29 cellular contexts compared by ENCODE assay signal in the genomic region with DNA sequence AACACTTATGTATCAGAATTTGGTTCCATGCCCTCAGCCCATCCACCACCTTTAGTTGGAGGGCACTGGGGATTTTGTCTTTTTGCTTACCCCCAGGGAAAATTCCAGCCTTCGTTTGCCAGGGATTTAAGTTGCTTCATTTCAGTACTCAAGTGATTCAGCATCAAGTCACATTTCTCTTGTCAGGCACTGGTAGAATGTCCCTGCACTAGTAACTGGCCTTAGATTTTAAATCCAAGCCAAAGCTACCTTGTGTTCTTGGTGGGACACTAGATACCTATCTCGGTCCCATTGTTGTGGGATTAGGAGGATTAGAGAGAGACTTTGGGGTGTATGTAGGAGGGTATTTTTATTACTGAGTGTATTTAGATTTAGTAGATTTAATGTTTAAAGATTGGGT.
A peak's percentile ranks its signal among the peaks of the same experiment; 100 is the strongest.
DNase-seq lines count a peak whose midpoint lies in the region; ATAC-seq, FAIRE-seq and TF ChIP-seq lines count a peak whose summit lies in the region.
"Had no signal": no experiment of that assay in that cellular context is flagged by ENCODE, and none has a peak within 500 bp of the region (broad histone marks: within the 10 kb centered on the region; RNA-seq: fewer than 3 reads in every experiment).

No MANE protein-coding gene starts in this region.

- WGBS in small intestine, 3 donors: 62 to 78% (median 62%) methylated on average over 2 of the region's 2 CpGs

- H3K36me3 ChIP-seq in GM23338 (ENCODE audit: insufficient read depth) (no peaks in the 10 kb centered on the region), adipocyte (ENCODE audit: control insufficient read depth, insufficient read depth, low read length, severe bottlenecking) (no peaks in the 10 kb centered on the region), small intestine (ENCODE audit: control insufficient read depth in 2 of 2, insufficient read depth in 2 of 2, low read length in 2 of 2) (no peaks in the 10 kb centered on the region)
- H3K36me3 ChIP-seq: suprapubic skin had no signal

- H3K4me2 ChIP-seq in GM23338: no peak overlapping the region

- H2AFZ ChIP-seq in GM23338: no peak overlapping the region

- H3K36me3 Mint-ChIP-seq in GM23338 (ENCODE audit: low read depth): no peaks in the 10 kb centered on the region
- H3K36me3 Mint-ChIP-seq: stimulated activated naive B cell treated with anti-CD40 and anti-IgM and Interleukin-4, amounts not matched to agents 10 μg/mL and 1 μg/mL and 100 μg/mL, for 72 hours; WTC11 had no signal

- H3F3A ChIP-seq in GM23338 (replicated peaks; ENCODE audit: low read depth): no peaks in the 10 kb centered on the region

- no peak overlapping the region for H3K27ac ChIP-seq in GM23338 (ENCODE audit: low read depth)
- H3K27ac ChIP-seq in small intestine (ENCODE audit: low read depth in 1 of 2, low read length in 1 of 2): no peak overlapping the region
- H3K27ac ChIP-seq: body of pancreas, suprapubic skin had no signal

- H4K20me1 ChIP-seq in GM23338 (replicated peaks; ENCODE audit: insufficient read depth): no peaks in the 10 kb centered on the region

- no peaks in the 10 kb centered on the region for H3K9me3 Mint-ChIP-seq in GM23338
- H3K9me3 Mint-ChIP-seq: activated naive CD8-positive, alpha-beta T cell treated with anti-CD3 and anti-CD28 coated beads, Interleukin-2, amount 50 U/mL, for 24 hours; activated T-cell treated with anti-CD3 and anti-CD28 coated beads, Interleukin-2, amount 50 U/mL, for 4 hours; stimulated activated naive B cell treated with anti-CD40 and anti-IgM and Interleukin-4, amounts not matched to agents 10 μg/mL and 1 μg/mL and 100 μg/mL, for 72 hours; T-helper 2 cell treated with Interferon-gamma antibody and Interleukin-4, amounts not matched to agents 5 μg/mL and 100 μg/mL, for 36 hours had no signal

- H3K4me1 Mint-ChIP-seq in GM23338: peaks cover 47% of the 10 kb centered on the region
- H3K4me1 Mint-ChIP-seq: activated naive CD8-positive, alpha-beta T cell treated with anti-CD3 and anti-CD28 coated beads, Interleukin-2, amount 50 U/mL, for 24 hours; stimulated activated naive B cell treated with anti-CD40 and anti-IgM and Interleukin-4, amounts not matched to agents 10 μg/mL and 1 μg/mL and 100 μg/mL, for 72 hours had no signal

- H3K79me2 ChIP-seq in GM23338 (replicated peaks; ENCODE audit: insufficient read depth): no peaks in the 10 kb centered on the region

- peak; percentile 8 for DNase-seq in AG10803 (ENCODE audit: low read depth)
- no peak for DNase-seq in GM23338 (ENCODE audit: low spot score)
- peak; percentile 45 for DNase-seq in adipocyte (ENCODE audit: low read depth)
- peak; percentile 29 for DNase-seq in fibroblast of peridontal ligament (ENCODE audit: extremely low read depth)
- DNase-seq in activated CD4-positive, alpha-beta T cell treated with anti-CD3 and anti-CD28 coated beads for 4 hours: no peak
- no peak for DNase-seq in NCI-H526 (lab: John Stamatoyannopoulos, UW)
- no peak for DNase-seq in small intestine
- DNase-seq: activated CD4-positive, alpha-beta T cell treated with anti-CD3 and anti-CD28 coated beads, Interleukin-2, amount 50 U/mL, for 1 hour; activated naive CD8-positive, alpha-beta T cell treated with anti-CD3 and anti-CD28 coated beads, Interleukin-2, amount 50 U/mL, for 24 hours; activated T-cell treated with anti-CD3 and anti-CD28 coated beads, Interleukin-2, amount 50 U/mL, for 4 hours; body of pancreas; C1 segment of cervical spinal cord; DMS79; effector CD4-positive, alpha-beta T cell; foreskin melanocyte; MM.1S; NCI-H2081; NCI-H226; NCI-H774; posterior cingulate gyrus; right cardiac atrium; stimulated activated CD4-positive, alpha-beta T cell treated with anti-CD3 and anti-CD28 coated beads, Interleukin-4, amount 100 ng/mL, for 4 hours; stimulated activated naive B cell treated with anti-CD40 and anti-IgM and Interleukin-4, amounts not matched to agents 10 μg/mL and 1 μg/mL and 100 μg/mL, for 72 hours had no signal

- H3K4me1 ChIP-seq in GM23338 (ENCODE audit: insufficient read depth): peaks cover 41% of the 10 kb centered on the region
- H3K4me1 ChIP-seq in adipocyte (ENCODE audit: control insufficient read depth, insufficient read depth, low read length): peaks cover 10% of the 10 kb centered on the region
- no peaks in the 10 kb centered on the region for H3K4me1 ChIP-seq in small intestine (ENCODE audit: control insufficient read depth in 2 of 2, insufficient read depth in 1 of 2, low read depth in 1 of 2, low read length in 1 of 2)
- H3K4me1 ChIP-seq: body of pancreas, suprapubic skin had no signal

- H3K4me3 ChIP-seq in AG10803 (ENCODE audit: low read length) (no peak overlapping the region), GM23338 (no peak overlapping the region), adipocyte (ENCODE audit: low read length) (no peak overlapping the region), small intestine (ENCODE audit: low read depth in 1 of 2, low read length in 2 of 2) (no peak overlapping the region)
- H3K4me3 ChIP-seq: body of pancreas, GM12878, K562, suprapubic skin had no signal

- no peak overlapping the region for H3K4me3 Mint-ChIP-seq in GM23338
- H3K4me3 Mint-ChIP-seq: activated naive CD8-positive, alpha-beta T cell treated with anti-CD3 and anti-CD28 coated beads, Interleukin-2, amount 50 U/mL, for 24 hours; activated T-cell treated with anti-CD3 and anti-CD28 coated beads, Interleukin-2, amount 50 U/mL, for 4 hours; stimulated activated naive B cell treated with anti-CD40 and anti-IgM and Interleukin-4, amounts not matched to agents 10 μg/mL and 1 μg/mL and 100 μg/mL, for 72 hours; T-helper 2 cell treated with Interferon-gamma antibody and Interleukin-4, amounts not matched to agents 5 μg/mL and 100 μg/mL, for 36 hours; WTC11 had no signal

- H3K9ac ChIP-seq in adipocyte (ENCODE audit: low read length): no peak overlapping the region

- TF ChIP-seq CTCF in AG10803 (conservative IDR thresholded peaks at IDR 0.05; ENCODE audit: low read length) (no peak), GM23338 (conservative IDR thresholded peaks at IDR 0.05; ENCODE audit: low read depth in 2 of 2) (no peak)

- H3K9me2 ChIP-seq in GM23338 (ENCODE audit: insufficient read depth): no peaks in the 10 kb centered on the region; the same call in 1 of the 2 replicates

- FAIRE-seq in small intestine (lab: Jason Lieb, UNC): no peak
- FAIRE-seq: GM12878, K562 had no signal

- H3K27me3 Mint-ChIP-seq in GM23338 (ENCODE audit: insufficient read depth, low read depth, poor library complexity): no peaks in the 10 kb centered on the region
- H3K27me3 Mint-ChIP-seq: activated naive CD8-positive, alpha-beta T cell treated with anti-CD3 and anti-CD28 coated beads, Interleukin-2, amount 50 U/mL, for 24 hours had no signal

- peak; percentile 48; the same call in 2 of the 3 replicates for ATAC-seq in GM23338
- no peak for ATAC-seq in HG03135 (IDR thresholded peaks at IDR 0.05; ENCODE audit: unreplicated experiment)
- ATAC-seq: activated naive CD8-positive, alpha-beta T cell treated with anti-CD3 and anti-CD28 coated beads, Interleukin-2, amount 50 U/mL, for 24 hours; activated T-cell treated with anti-CD3 and anti-CD28 coated beads, Interleukin-2, amount 50 U/mL, for 4 hours; body of pancreas; GM12878; K562; right cardiac atrium; stimulated activated naive B cell treated with anti-CD40 and anti-IgM and Interleukin-4, amounts not matched to agents 10 μg/mL and 1 μg/mL and 100 μg/mL, for 72 hours; WTC11 had no signal

- peak overlapping the region; percentile 64 for H3K27ac Mint-ChIP-seq in GM23338
- H3K27ac Mint-ChIP-seq: activated naive CD8-positive, alpha-beta T cell treated with anti-CD3 and anti-CD28 coated beads, Interleukin-2, amount 50 U/mL, for 24 hours; stimulated activated naive B cell treated with anti-CD40 and anti-IgM and Interleukin-4, amounts not matched to agents 10 μg/mL and 1 μg/mL and 100 μg/mL, for 72 hours; T-helper 2 cell treated with Interferon-gamma antibody and Interleukin-4, amounts not matched to agents 5 μg/mL and 100 μg/mL, for 36 hours; WTC11 had no signal

- H3K9me3 ChIP-seq in adipocyte (ENCODE audit: control insufficient read depth, low read length): no peaks in the 10 kb centered on the region
- no peaks in the 10 kb centered on the region for H3K9me3 ChIP-seq in small intestine (ENCODE audit: control insufficient read depth, low read depth)
- H3K9me3 ChIP-seq: body of pancreas, suprapubic skin had no signal

- H3K27me3 ChIP-seq in GM23338 (ENCODE audit: insufficient read depth) (no peaks in the 10 kb centered on the region), adipocyte (replicated peaks; ENCODE audit: control insufficient read depth, insufficient read depth, low read length) (no peaks in the 10 kb centered on the region), small intestine (ENCODE audit: control insufficient read depth in 2 of 2, insufficient read depth in 2 of 2, low read length in 2 of 2) (no peaks in the 10 kb centered on the region)
- H3K27me3 ChIP-seq: body of pancreas, suprapubic skin had no signal

TF ChIP-seq in GM23338, 12 proteins besides CTCF, POLR2A, EP300 and RAD21 (continues in another document):
- TF ChIP-seq, protein P1, sequence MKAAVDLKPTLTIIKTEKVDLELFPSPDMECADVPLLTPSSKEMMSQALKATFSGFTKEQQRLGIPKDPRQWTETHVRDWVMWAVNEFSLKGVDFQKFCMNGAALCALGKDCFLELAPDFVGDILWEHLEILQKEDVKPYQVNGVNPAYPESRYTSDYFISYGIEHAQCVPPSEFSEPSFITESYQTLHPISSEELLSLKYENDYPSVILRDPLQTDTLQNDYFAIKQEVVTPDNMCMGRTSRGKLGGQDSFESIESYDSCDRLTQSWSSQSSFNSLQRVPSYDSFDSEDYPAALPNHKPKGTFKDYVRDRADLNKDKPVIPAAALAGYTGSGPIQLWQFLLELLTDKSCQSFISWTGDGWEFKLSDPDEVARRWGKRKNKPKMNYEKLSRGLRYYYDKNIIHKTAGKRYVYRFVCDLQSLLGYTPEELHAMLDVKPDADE (IDR thresholded peaks at IDR 0.05): no peak
- TF ChIP-seq NANOG (IDR thresholded peaks at IDR 0.05; ENCODE audit: borderline replicate concordance) (no peak), POLR2AphosphoS5 (IDR thresholded peaks at IDR 0.05; ENCODE audit: low read depth) (no peak), JUNB (IDR thresholded peaks at IDR 0.05; ENCODE audit: unreplicated experiment) (no peak)

Comparison
In these comparisons a context has a peak if more than half of its experiments do, and no peak if none do; other contexts are left out.
1. DNase-seq: peak in AG10803 (single experiment), adipocyte (single experiment) and fibroblast of peridontal ligament (single experiment); none in GM23338 (single experiment), activated CD4-positive, alpha-beta T cell treated with anti-CD3 and anti-CD28 coated beads for 4 hours (0 of 2), NCI-H526 (0 of 2) and small intestine (single experiment).